21 cellular contexts compared by ENCODE assay signal in genomic region chr12:93518725-93519124, GRCh38. TPM values are rescaled to one million over a fixed set of nuclear protein-coding genes. Genes with fewer than 3 reads are reported as not detected.
A peak's percentile ranks its signal among the peaks of the same experiment; 100 is the strongest.
DNase-seq lines count a peak whose midpoint lies in the region; ATAC-seq and TF ChIP-seq lines count a peak whose summit lies in the region.
"Had no signal": no experiment of that assay in that cellular context is flagged by ENCODE, and none has a peak within 500 bp of the region (broad histone marks: within the 10 kb centered on the region; RNA-seq: fewer than 3 reads in every experiment).

No MANE protein-coding gene starts in this region.

- H3K9me3 ChIP-seq in SK-N-SH = no peaks in the 10 kb centered on the region
- H3K9me3 ChIP-seq: left lung had no signal

- CTCF ChIA-PET in SK-N-SH (lab: Yijun Ruan, JAX) = interaction anchor here (1.6 to 5.1 kb wide), 3 partner anchors 14 to 584 kb away, joined by 4 to 42 read pairs (median 41); no protein-coding TSS in a partner anchor
- CTCF ChIA-PET in activated naive CD4-positive, alpha-beta T cell treated with anti-CD3 and anti-CD28 coated beads, Interleukin-2, amount 10 ng/mL, durations not matched to agents 7 days and 5 days (lab: Charles Lee) = interaction anchor here (1.7 kb wide), 1 partner anchor 16 kb away, joined by 5 read pairs; no protein-coding TSS in a partner anchor

- no peaks in the 10 kb centered on the region for H4K20me1 ChIP-seq in SK-N-SH (ENCODE audit: insufficient read depth)

- H3K9ac ChIP-seq in SK-N-SH = no peak overlapping the region

- no peaks in the 10 kb centered on the region for H3K27me3 Mint-ChIP-seq in activated naive CD8-positive, alpha-beta T cell treated with anti-CD3 and anti-CD28 coated beads for 36 hours
- H3K27me3 Mint-ChIP-seq in activated naive CD4-positive, alpha-beta T cell treated with anti-CD3 and anti-CD28 coated beads, Interleukin-2, amount 10 ng/mL, durations not matched to agents 7 days and 5 days = peaks cover 21% of the 10 kb centered on the region
- H3K27me3 Mint-ChIP-seq: CD4-positive, alpha-beta T cell; stimulated activated memory B cell treated with anti-CD40 and anti-IgM and Interleukin-4, amounts not matched to agents 10 μg/mL and 1 μg/mL and 100 μg/mL, for 72 hours; type B pancreatic cell had no signal

- H3K4me3 ChIP-seq in SK-N-SH (ENCODE audit: low read depth in 2 of 2, low read length in 1 of 2) = no peak overlapping the region
- H3K4me3 ChIP-seq: dorsolateral prefrontal cortex, GM12878, left lung had no signal

- no peak for TF ChIP-seq RAD21 in SK-N-SH (IDR thresholded peaks at IDR 0.05; ENCODE audit: low read length)

- H3K27me3 ChIP-seq in SK-N-SH (ENCODE audit: insufficient read depth) = no peaks in the 10 kb centered on the region
- H3K27me3 ChIP-seq: dorsolateral prefrontal cortex, foreskin keratinocyte, left lung had no signal

- no peak for ATAC-seq in SK-N-SH treated with all-trans-retinoic acid at 6 μM for 48 hours
- ATAC-seq: foreskin keratinocyte; GM12878; left lung; stimulated activated memory B cell treated with anti-CD40 and anti-IgM and Interleukin-4, amounts not matched to agents 10 μg/mL and 1 μg/mL and 100 μg/mL, for 72 hours had no signal

- H3K36me3 Mint-ChIP-seq in activated naive CD8-positive, alpha-beta T cell treated with anti-CD3 and anti-CD28 coated beads for 36 hours = no peaks in the 10 kb centered on the region
- H3K36me3 Mint-ChIP-seq in activated naive CD4-positive, alpha-beta T cell treated with anti-CD3 and anti-CD28 coated beads, Interleukin-2, amount 10 ng/mL, durations not matched to agents 7 days and 5 days = peaks cover 3% of the 10 kb centered on the region
- H3K36me3 Mint-ChIP-seq: stimulated activated memory B cell treated with anti-CD40 and anti-IgM and Interleukin-4, amounts not matched to agents 10 μg/mL and 1 μg/mL and 100 μg/mL, for 72 hours had no signal

- H3K4me1 Mint-ChIP-seq in activated naive CD8-positive, alpha-beta T cell treated with anti-CD3 and anti-CD28 coated beads for 36 hours = no peaks in the 10 kb centered on the region
- peaks cover 5% of the 10 kb centered on the region for H3K4me1 Mint-ChIP-seq in activated naive CD4-positive, alpha-beta T cell treated with anti-CD3 and anti-CD28 coated beads, Interleukin-2, amount 10 ng/mL, durations not matched to agents 7 days and 5 days
- H3K4me1 Mint-ChIP-seq: stimulated activated memory B cell treated with anti-CD40 and anti-IgM and Interleukin-4, amounts not matched to agents 10 μg/mL and 1 μg/mL and 100 μg/mL, for 72 hours had no signal

- H3K36me3 ChIP-seq in SK-N-SH (replicated peaks in 1 of 2; ENCODE audit: control insufficient read depth in 1 of 2, insufficient read depth in 2 of 2, low read length in 1 of 2) = no peaks in the 10 kb centered on the region
- H3K36me3 ChIP-seq: left lung had no signal

- H3K4me3 Mint-ChIP-seq in activated naive CD8-positive, alpha-beta T cell treated with anti-CD3 and anti-CD28 coated beads for 36 hours = no peak overlapping the region
- H3K4me3 Mint-ChIP-seq in activated naive CD4-positive, alpha-beta T cell treated with anti-CD3 and anti-CD28 coated beads, Interleukin-2, amount 10 ng/mL, durations not matched to agents 7 days and 5 days = no peak overlapping the region
- H3K4me3 Mint-ChIP-seq: CD4-positive, alpha-beta T cell; stimulated activated memory B cell treated with anti-CD40 and anti-IgM and Interleukin-4, amounts not matched to agents 10 μg/mL and 1 μg/mL and 100 μg/mL, for 72 hours; type B pancreatic cell had no signal

- no peak for DNase-seq in SK-N-SH
- peak; percentile 90 for DNase-seq in amniotic epithelial cell (ENCODE audit: low read depth)
- peak; percentile 31 for DNase-seq in fibroblast of the conjunctiva (ENCODE audit: low read depth)
- no peak for DNase-seq in activated naive CD8-positive, alpha-beta T cell treated with anti-CD3 and anti-CD28 coated beads for 36 hours
- DNase-seq in activated naive CD4-positive, alpha-beta T cell treated with anti-CD3 and anti-CD28 coated beads, Interleukin-2, amount 10 ng/mL, durations not matched to agents 7 days and 5 days = no peak
- no peak for DNase-seq in GM19240 (ENCODE audit: insufficient read length, low spot score)
- no peak for DNase-seq in NCI-H345 (lab: John Stamatoyannopoulos, UW)
- DNase-seq: activated effector memory CD4-positive, alpha-beta T cell treated with anti-CD3 and anti-CD28 coated beads, Interleukin-2, amount 50 U/mL, for 16 hours; CD4-positive, alpha-beta T cell; dorsolateral prefrontal cortex; foreskin keratinocyte; Karpas-422; left lung; NCI-H1436; NK-92 treated with Interleukin-12 subunit alpha and Interleukin-12 subunit beta, amount 100 ng/mL, for 24 hours; Right ventricle myocardium superior; T-helper 2 cell had no signal

- H3K4me1 ChIP-seq in SK-N-SH (ENCODE audit: control insufficient read depth in 1 of 2, insufficient read depth in 2 of 2, low read depth in 1 of 2, low read length in 1 of 2) = peaks cover 3 to 7% of the 10 kb centered on the region in 2 experiments; a peak in 3 of 4 replicates
- H3K4me1 ChIP-seq: left lung had no signal

- no peak overlapping the region for H3K27ac ChIP-seq in SK-N-SH (ENCODE audit: low read depth in 2 of 2, low read length in 1 of 2)
- H3K27ac ChIP-seq: dorsolateral prefrontal cortex, foreskin keratinocyte, left lung had no signal

- no peak for TF ChIP-seq CTCF in SK-N-SH (IDR thresholded peaks at IDR 0.05)

- H3F3A ChIP-seq in SK-N-SH (replicated peaks; ENCODE audit: insufficient read depth) = peaks cover 22% of the 10 kb centered on the region

- H3K79me2 ChIP-seq in SK-N-SH (ENCODE audit: insufficient read depth) = no peaks in the 10 kb centered on the region

- no peak overlapping the region for H2AFZ ChIP-seq in SK-N-SH (ENCODE audit: low read depth)

- POLR2A ChIA-PET in SK-N-SH (lab: Yijun Ruan, JAX) = no interaction called here

- no peak overlapping the region for H3K4me2 ChIP-seq in SK-N-SH

- no peaks in the 10 kb centered on the region for H3K9me2 ChIP-seq in SK-N-SH

- TF ChIP-seq EP300 in SK-N-SH (IDR thresholded peaks at IDR 0.05; ENCODE audit: borderline replicate concordance in 1 of 2, low read depth in 1 of 2, low read length in 1 of 2) = no peak

- H3K27ac Mint-ChIP-seq in activated naive CD8-positive, alpha-beta T cell treated with anti-CD3 and anti-CD28 coated beads for 36 hours = no peak overlapping the region
- H3K27ac Mint-ChIP-seq in activated naive CD4-positive, alpha-beta T cell treated with anti-CD3 and anti-CD28 coated beads, Interleukin-2, amount 10 ng/mL, durations not matched to agents 7 days and 5 days = no peak overlapping the region
- H3K27ac Mint-ChIP-seq: CD4-positive, alpha-beta T cell; stimulated activated memory B cell treated with anti-CD40 and anti-IgM and Interleukin-4, amounts not matched to agents 10 μg/mL and 1 μg/mL and 100 μg/mL, for 72 hours; type B pancreatic cell had no signal

- 73% methylated on average over 5 of the region's 5 CpGs for WGBS in SK-N-SH (ENCODE audit: low lambda C conversion rate)

- H3K9me3 Mint-ChIP-seq in activated naive CD8-positive, alpha-beta T cell treated with anti-CD3 and anti-CD28 coated beads for 36 hours = no peaks in the 10 kb centered on the region
- H3K9me3 Mint-ChIP-seq in activated naive CD4-positive, alpha-beta T cell treated with anti-CD3 and anti-CD28 coated beads, Interleukin-2, amount 10 ng/mL, durations not matched to agents 7 days and 5 days = no peaks in the 10 kb centered on the region
- H3K9me3 Mint-ChIP-seq: CD4-positive, alpha-beta T cell; stimulated activated memory B cell treated with anti-CD40 and anti-IgM and Interleukin-4, amounts not matched to agents 10 μg/mL and 1 μg/mL and 100 μg/mL, for 72 hours; type B pancreatic cell had no signal

TF ChIP-seq in SK-N-SH, 30 proteins besides CTCF, POLR2A, EP300 and RAD21:
- no peak for TF ChIP-seq USF2 (IDR thresholded peaks at IDR 0.05; ENCODE audit: borderline replicate concordance, low read depth, low read length)
- TF ChIP-seq FOSL2 (IDR thresholded peaks at IDR 0.05; ENCODE audit: borderline replicate concordance, low read depth) = peak; percentile 45; the same call in 1 of the 2 replicates

TF ChIP-seq in SK-N-SH treated with all-trans-retinoic acid at 6 μM for 48 hours, 23 proteins besides CTCF, POLR2A, EP300 and RAD21 (continues in another document):
- TF ChIP-seq BACH2 (CRISPR knock-in tag; IDR thresholded peaks at IDR 0.05; ENCODE audit: borderline replicate concordance) (no peak), ZNF8 (CRISPR knock-in tag; IDR thresholded peaks at IDR 0.05) (no peak), ZNF70 (CRISPR knock-in tag; IDR thresholded peaks at IDR 0.05) (no peak), SNAI2 (CRISPR knock-in tag; IDR thresholded peaks at IDR 0.05) (no peak), GLIS3 (CRISPR knock-in tag; IDR thresholded peaks at IDR 0.05) (no peak), ZFP30 (CRISPR knock-in tag; IDR thresholded peaks at IDR 0.05) (no peak), ZC3H10 (CRISPR knock-in tag; IDR thresholded peaks at IDR 0.05) (no peak), CSDC2 (CRISPR knock-in tag; IDR thresholded peaks at IDR 0.05) (no peak), ZFP3 (CRISPR knock-in tag; IDR thresholded peaks at IDR 0.05) (no peak), OSR1 (CRISPR knock-in tag; IDR thresholded peaks at IDR 0.05) (no peak), ZNF565 (CRISPR knock-in tag; conservative IDR thresholded peaks at IDR 0.05; ENCODE audit: low read depth) (no peak), ESRRG (CRISPR knock-in tag; IDR thresholded peaks at IDR 0.05) (no peak)
- TF ChIP-seq, protein P1, sequence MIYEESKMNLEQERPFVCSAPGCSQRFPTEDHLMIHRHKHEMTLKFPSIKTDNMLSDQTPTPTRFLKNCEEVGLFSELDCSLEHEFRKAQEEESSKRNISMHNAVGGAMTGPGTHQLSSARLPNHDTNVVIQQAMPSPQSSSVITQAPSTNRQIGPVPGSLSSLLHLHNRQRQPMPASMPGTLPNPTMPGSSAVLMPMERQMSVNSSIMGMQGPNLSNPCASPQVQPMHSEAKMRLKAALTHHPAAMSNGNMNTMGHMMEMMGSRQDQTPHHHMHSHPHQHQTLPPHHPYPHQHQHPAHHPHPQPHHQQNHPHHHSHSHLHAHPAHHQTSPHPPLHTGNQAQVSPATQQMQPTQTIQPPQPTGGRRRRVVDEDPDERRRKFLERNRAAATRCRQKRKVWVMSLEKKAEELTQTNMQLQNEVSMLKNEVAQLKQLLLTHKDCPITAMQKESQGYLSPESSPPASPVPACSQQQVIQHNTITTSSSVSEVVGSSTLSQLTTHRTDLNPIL (CRISPR knock-in tag; IDR thresholded peaks at IDR 0.05; ENCODE audit: low read depth) = no peak

RNA-seq across cellular contexts. Expression of gene MRPL42, which starts 51.4 kb away (rescaled TPM):
- 39.5 and 54.8 TPM in 2 replicates for polyA plus RNA-seq in SK-N-SH (2012; rRNA removed)
- 74.9 and 101 TPM in 2 replicates for polyA plus RNA-seq in SK-N-SH (2012; cell fraction: cytosol; rRNA removed)
- polyA plus RNA-seq in SK-N-SH (2012; cell fraction: nucleus; rRNA removed) = 10.8 and 23.7 TPM in 2 replicates
- 10 to 100 TPM; 92.4 to 93.4 TPM for total RNA-seq in activated naive CD8-positive, alpha-beta T cell treated with anti-CD3 and anti-CD28 coated beads for 36 hours

RNA-seq across cellular contexts. Expression of gene SOCS2, which starts 53.8 kb away (rescaled TPM):
- polyA plus RNA-seq in SK-N-SH (2012; rRNA removed) = 24.1 and 24.8 TPM in 2 replicates
- polyA plus RNA-seq in SK-N-SH (2012; cell fraction: cytosol; rRNA removed) = 20.5 and 22.0 TPM in 2 replicates
- 50.8 and 66.2 TPM in 2 replicates for polyA plus RNA-seq in SK-N-SH (2012; cell fraction: nucleus; rRNA removed)
- 10 to 100 TPM; 25.8 to 27.0 TPM for total RNA-seq in activated naive CD8-positive, alpha-beta T cell treated with anti-CD3 and anti-CD28 coated beads for 36 hours

Comparison
In these comparisons a context has a peak if more than half of its experiments do, and no peak if none do; other contexts are left out.
1. DNase-seq: peak in amniotic epithelial cell (single experiment) and fibroblast of the conjunctiva (single experiment); none in SK-N-SH (single experiment), activated naive CD8-positive, alpha-beta T cell treated with anti-CD3 and anti-CD28 coated beads for 36 hours (single experiment), activated naive CD4-positive, alpha-beta T cell treated with anti-CD3 and anti-CD28 coated beads, Interleukin-2, amount 10 ng/mL, durations not matched to agents 7 days and 5 days (single experiment), GM19240 (single experiment) and NCI-H345 (single experiment).